12 cellular contexts compared by ENCODE assay signal in genomic region chr4:63563288-63564014, GRCh38.
DNase-seq lines count a peak whose midpoint lies in the region; ATAC-seq and TF ChIP-seq lines count a peak whose summit lies in the region.
"Had no signal": no experiment of that assay in that cellular context is flagged by ENCODE, and none has a peak within 500 bp of the region (broad histone marks: within the 10 kb centered on the region; RNA-seq: fewer than 3 reads in every experiment).

No MANE protein-coding gene starts in this region.

- H2AFZ ChIP-seq in Karpas-422 (ENCODE audit: low read length), result no peak overlapping the region

- H3K4me1 Mint-ChIP-seq in nephron, result no peaks in the 10 kb centered on the region

- no peak overlapping the region for H3K4me2 ChIP-seq in Karpas-422 (ENCODE audit: low read depth, low read length, poor library complexity, severe bottlenecking)

- H3K27ac ChIP-seq in Karpas-422 (ENCODE audit: low read length) (no peak overlapping the region), body of pancreas (no peak overlapping the region), caudate nucleus (ENCODE audit: low read depth, low read length) (no peak overlapping the region)
- H3K27ac ChIP-seq: esophagus squamous epithelium, neutrophil had no signal

- H3K79me2 ChIP-seq in Karpas-422 (ENCODE audit: low read length), result no peaks in the 10 kb centered on the region

- no peaks in the 10 kb centered on the region for H3K36me3 ChIP-seq in Karpas-422 (ENCODE audit: insufficient read depth, low read length)
- no peaks in the 10 kb centered on the region for H3K36me3 ChIP-seq in body of pancreas (replicated peaks in 1 of 2; ENCODE audit: insufficient read depth in 1 of 2, low read depth in 2 of 2)
- H3K36me3 ChIP-seq: esophagus squamous epithelium, neutrophil had no signal

- H3K27me3 Mint-ChIP-seq in nephron (ENCODE audit: low read depth), result no peaks in the 10 kb centered on the region
- H3K27me3 Mint-ChIP-seq: CD4-positive, alpha-beta T cell had no signal

- H3K4me1 ChIP-seq in Karpas-422 (ENCODE audit: low read length), result no peaks in the 10 kb centered on the region
- no peaks in the 10 kb centered on the region for H3K4me1 ChIP-seq in body of pancreas
- H3K4me1 ChIP-seq: esophagus squamous epithelium had no signal

- H4K20me1 ChIP-seq in Karpas-422 (ENCODE audit: insufficient read depth, low read depth, low read length), result no peaks in the 10 kb centered on the region

- no peak for ATAC-seq in GM21786 (IDR thresholded peaks at IDR 0.05; ENCODE audit: unreplicated experiment)
- no peak for ATAC-seq in GM19351 (IDR thresholded peaks at IDR 0.05; ENCODE audit: unreplicated experiment)
- no peak for ATAC-seq in body of pancreas

- no peak overlapping the region for H3K27ac Mint-ChIP-seq in nephron
- H3K27ac Mint-ChIP-seq: CD4-positive, alpha-beta T cell had no signal

- H3K4me3 ChIP-seq in Karpas-422 (ENCODE audit: low read length), result no peak overlapping the region
- H3K4me3 ChIP-seq in body of pancreas, result no peak overlapping the region
- H3K4me3 ChIP-seq: esophagus squamous epithelium had no signal

- DNase-seq in GM10266 (ENCODE audit: extremely low spot score) (no peak), Karpas-422 (peak; percentile 50), RKO (ENCODE audit: low spot score) (peak; percentile 20), body of pancreas (no peak), caudate nucleus (lab: John Stamatoyannopoulos, UW) (no peak)
- DNase-seq: CD4-positive, alpha-beta T cell; esophagus squamous epithelium; Right ventricle myocardium superior had no signal

- H3K4me3 Mint-ChIP-seq in nephron, result no peak overlapping the region
- H3K4me3 Mint-ChIP-seq: CD4-positive, alpha-beta T cell had no signal

- 44 to 60% methylated on average over 4 of the region's 4 CpGs for WGBS in body of pancreas, 2 donors

- H3K27me3 ChIP-seq in Karpas-422 (ENCODE audit: low read length) (no peaks in the 10 kb centered on the region), body of pancreas (no peaks in the 10 kb centered on the region)
- H3K27me3 ChIP-seq: esophagus squamous epithelium, neutrophil had no signal

- TF ChIP-seq CTCF in GM10266 (IDR thresholded peaks at IDR 0.05; ENCODE audit: control insufficient read depth, insufficient read depth, low read depth, missing control alignments) (peak; percentile 30), nephron (IDR thresholded peaks at IDR 0.05; ENCODE audit: unreplicated experiment in 3 of 3) (peak in 2 of 3 experiments; percentile 12 to 19), body of pancreas (IDR thresholded peaks at IDR 0.05) (no peak)

- TF ChIP-seq POLR2A in body of pancreas (IDR thresholded peaks at IDR 0.05), result no peak

- no peaks in the 10 kb centered on the region for H3K9me3 Mint-ChIP-seq in nephron

- H3K9me2 ChIP-seq in Karpas-422 (replicated peaks; ENCODE audit: insufficient read depth, low read length), result no peaks in the 10 kb centered on the region

- H3K9ac ChIP-seq in Karpas-422 (ENCODE audit: low read length), result no peak overlapping the region

- no peaks in the 10 kb centered on the region for H3K36me3 Mint-ChIP-seq in nephron (ENCODE audit: low read depth)

- intact Hi-C loops in body of pancreas (cut with DNase I), result no loop called here

- H3K9me3 ChIP-seq in Karpas-422 (ENCODE audit: low read length) (peaks cover 21% of the 10 kb centered on the region), body of pancreas (no peaks in the 10 kb centered on the region)
- H3K9me3 ChIP-seq: neutrophil had no signal

Comparison
In these comparisons a context has a peak if more than half of its experiments do, and no peak if none do; other contexts are left out.
1. DNase-seq: peak in Karpas-422 (single experiment) and RKO (single experiment); none in GM10266 (single experiment), body of pancreas (0 of 4) and caudate nucleus (0 of 61).
2. CTCF ChIP-seq: peak in GM10266 (single experiment) and nephron (2 of 3); none in body of pancreas (0 of 7).